ENCODE assay signal across 10 cellular contexts in the genomic region with DNA sequence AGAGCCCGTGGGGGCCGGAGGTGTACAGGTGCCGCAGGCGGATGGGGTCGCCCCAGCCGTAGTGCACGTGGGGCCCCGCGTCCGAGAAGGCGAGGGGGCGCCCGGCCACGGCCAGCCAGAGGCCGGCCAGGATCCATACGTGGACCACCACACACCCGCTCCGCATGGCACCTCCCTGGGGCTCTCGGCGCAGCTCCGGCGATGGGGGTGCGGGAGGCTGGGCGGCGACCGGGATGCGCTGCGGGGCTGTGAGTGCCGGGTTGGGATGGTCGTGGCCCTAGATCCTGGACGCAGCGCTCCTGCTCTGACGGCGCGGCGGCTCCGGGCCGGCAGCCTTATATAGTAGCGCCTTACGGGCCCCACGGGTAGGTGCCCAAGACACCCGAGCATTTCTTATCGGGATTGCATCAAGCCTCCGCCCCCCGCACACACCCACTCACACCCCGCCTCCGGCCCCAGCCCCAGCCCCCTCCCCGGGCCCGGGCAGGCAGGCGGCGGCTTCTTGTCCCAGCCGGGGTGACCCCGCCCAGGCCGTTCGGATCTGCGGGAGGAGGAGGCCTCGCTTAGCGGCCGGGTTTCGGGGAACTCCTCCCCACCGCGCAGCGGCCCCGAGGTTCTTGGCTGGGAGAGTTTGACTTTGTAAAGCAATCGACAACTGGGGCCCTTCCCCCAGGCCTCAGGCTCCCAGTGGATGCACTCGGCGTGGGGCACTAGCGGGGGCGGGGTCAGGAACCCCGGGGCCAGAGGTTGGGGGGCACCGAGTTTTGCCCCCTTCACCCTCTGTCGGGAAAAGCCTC. TPM values are rescaled to one million over a fixed set of nuclear protein-coding genes. Genes with fewer than 3 reads are reported as not detected.
DNase-seq lines count a peak whose midpoint lies in the region; ATAC-seq and TF ChIP-seq lines count a peak whose summit lies in the region.
"Had no signal": no experiment of that assay in that cellular context is flagged by ENCODE, and none has a peak within 500 bp of the region (broad histone marks: within the 10 kb centered on the region; RNA-seq: fewer than 3 reads in every experiment).

A gene with protein sequence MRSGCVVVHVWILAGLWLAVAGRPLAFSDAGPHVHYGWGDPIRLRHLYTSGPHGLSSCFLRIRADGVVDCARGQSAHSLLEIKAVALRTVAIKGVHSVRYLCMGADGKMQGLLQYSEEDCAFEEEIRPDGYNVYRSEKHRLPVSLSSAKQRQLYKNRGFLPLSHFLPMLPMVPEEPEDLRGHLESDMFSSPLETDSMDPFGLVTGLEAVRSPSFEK (minus strand): TSS at position 312 of the 797 bp plus-strand sequence. CDS start 146 bp downstream, at position 166.

- H3K27ac ChIP-seq in BLaER1 = no peak within 1 kb of the TSS
- H3K27ac ChIP-seq: pancreas had no signal

- TF ChIP-seq CTCF in mucosa of descending colon (IDR thresholded peaks at IDR 0.05) = no peak
- TF ChIP-seq CTCF in GM10248 (IDR thresholded peaks at IDR 0.05; ENCODE audit: control extremely low read depth, extremely low read depth, low read depth, missing control alignments) = no peak

- peaks cover 87% of the 10 kb centered on the region for H3K27me3 ChIP-seq in BLaER1
- peaks cover 20% of the 10 kb centered on the region for H3K27me3 ChIP-seq in H7 (ENCODE audit: control insufficient read depth, insufficient read depth, low read length)
- H3K27me3 ChIP-seq in adipocyte (replicated peaks; ENCODE audit: control insufficient read depth, insufficient read depth, low read length) = peaks cover 66% of the 10 kb centered on the region

- H3K4me1 ChIP-seq in BLaER1 (peaks cover 41% of the 10 kb centered on the region), adipocyte (ENCODE audit: control insufficient read depth, insufficient read depth, low read length) (peaks cover 2% of the 10 kb centered on the region), mucosa of descending colon (ENCODE audit: low read depth) (peaks cover 24% of the 10 kb centered on the region)

- intact Hi-C loops in mucosa of descending colon (cut with DNase I, micrococcal nuclease) = no loop called here

- peaks cover 80% of the 10 kb centered on the region for H4K20me1 ChIP-seq in BLaER1

- CTCF ChIA-PET in GM10248 (lab: Yijun Ruan, JAX) = no interaction called here

- ATAC-seq in mucosa of descending colon (peak; percentile 22), HG02840 (IDR thresholded peaks at IDR 0.05; ENCODE audit: low FRiP score, unreplicated experiment) (no peak), HG03045 (IDR thresholded peaks at IDR 0.05; ENCODE audit: unreplicated experiment) (no peak)

- POLR2A ChIA-PET in GM10248 (lab: Yijun Ruan, JAX) = no interaction called here

- H3K9me3 ChIP-seq in BLaER1 = no peaks in the 10 kb centered on the region
- no peaks in the 10 kb centered on the region for H3K9me3 ChIP-seq in adipocyte (ENCODE audit: control insufficient read depth, low read length)
- no peaks in the 10 kb centered on the region for H3K9me3 ChIP-seq in mucosa of descending colon
- H3K9me3 ChIP-seq: pancreas had no signal

- H3K4me2 ChIP-seq in BLaER1 = peak within 1 kb of the TSS; percentile 37; the same call in 1 of the 2 replicates

- H3K9ac ChIP-seq in BLaER1 = no peak within 1 kb of the TSS
- H3K9ac ChIP-seq in adipocyte (ENCODE audit: low read length) = no peak within 1 kb of the TSS

- DNase-seq in H7 (peak; percentile 94), adipocyte (ENCODE audit: low read depth) (peak; percentile 41), mucosa of descending colon (peak in 1 of 3 donors; percentile 54), SKM-1 treated with dmso at 0.1 percent for 144 hours (lab: John Stamatoyannopoulos, UW; ENCODE audit: unreplicated experiment) (no peak), GM10248 (ENCODE audit: extremely low spot score) (no peak)
- DNase-seq: GF-D8 had no signal

- H3K36me3 ChIP-seq in BLaER1 = no peaks in the 10 kb centered on the region
- H3K36me3 ChIP-seq in H7 (replicated peaks; ENCODE audit: control insufficient read depth, insufficient read depth, low read length) = peaks cover 2% of the 10 kb centered on the region
- H3K36me3 ChIP-seq in adipocyte (ENCODE audit: control insufficient read depth, insufficient read depth, low read length, severe bottlenecking) = no peaks in the 10 kb centered on the region
- H3K36me3 ChIP-seq in mucosa of descending colon (ENCODE audit: low read depth) = no peaks in the 10 kb centered on the region
- H3K36me3 ChIP-seq: pancreas had no signal

- H3K4me3 ChIP-seq in BLaER1 (0 out of 2 replicates have a peak within 1 kb of the TSS, but pooled peaks have one; percentile 18), H7 (ENCODE audit: insufficient read depth, low read depth, low read length) (peak within 1 kb of the TSS; percentile 81), adipocyte (ENCODE audit: low read length) (peak within 1 kb of the TSS; percentile 8), mucosa of descending colon (no peak within 1 kb of the TSS)

RNA-seq across cellular contexts. Expression of the gene that starts here (rescaled TPM):
- total RNA-seq in H7 (2014; rRNA removed; shearing (Covaris generic)) = 36.7 and 42.8 TPM in 2 replicates
- total RNA-seq in mucosa of descending colon = not detected

Comparison
In these comparisons a context has a peak if more than half of its experiments do, and no peak if none do; other contexts are left out.
1. RNA of the gene that starts here (total RNA-seq): 36.7 to 42.8 TPM in H7; not detected in mucosa of descending colon; every median in the first group is over 10 times any median in the second.
2. Peak in ATAC-seq in mucosa of descending colon; RNA of the gene not detected or under 1 TPM.
3. DNase-seq: peak in H7 (single experiment) and adipocyte (single experiment); none in SKM-1 treated with dmso at 0.1 percent for 144 hours (single experiment) and GM10248 (single experiment).